ENCODE assay signal across 8 cellular contexts in genomic region chr18:72762505-72763122, GRCh38.
DNase-seq lines count a peak whose midpoint lies in the region; ATAC-seq, FAIRE-seq and TF ChIP-seq lines count a peak whose summit lies in the region.

No MANE protein-coding gene starts in this region.

- peak; percentile 73 for TF ChIP-seq CTCF in astrocyte (IDR thresholded peaks at IDR 0.05; ENCODE audit: insufficient read depth, low read depth, low read length)
- peak in 2 of 3 experiments; percentile 27 to 37 for TF ChIP-seq CTCF in vagina (IDR thresholded peaks at IDR 0.05)

- ATAC-seq in GM18873 (IDR thresholded peaks at IDR 0.05; ENCODE audit: low FRiP score, unreplicated experiment) (peak; percentile 74), HG03175 (IDR thresholded peaks at IDR 0.05; ENCODE audit: unreplicated experiment) (peak; percentile 85)

- H3K27me3 ChIP-seq in astrocyte (ENCODE audit: insufficient read depth, low read length) (no peaks in the 10 kb centered on the region), vagina (no peaks in the 10 kb centered on the region)

- H3K27ac ChIP-seq in astrocyte (ENCODE audit: low read depth, low read length) (no peak overlapping the region), vagina (no peak overlapping the region)

- H3K9me3 ChIP-seq in astrocyte (ENCODE audit: insufficient read depth, low read depth, low read length): no peaks in the 10 kb centered on the region
- no peaks in the 10 kb centered on the region for H3K9me3 ChIP-seq in vagina

- no peaks in the 10 kb centered on the region for H4K20me1 ChIP-seq in astrocyte (ENCODE audit: insufficient read depth, low read length)

- H3K27ac Mint-ChIP-seq in astrocyte (ENCODE audit: unreplicated experiment): no peak overlapping the region

- no peak overlapping the region for H3K4me2 ChIP-seq in astrocyte (ENCODE audit: low read length)

- H3K27me3 Mint-ChIP-seq in astrocyte (ENCODE audit: low read depth, unreplicated experiment): no peaks in the 10 kb centered on the region

- intact Hi-C loops in vagina (cut with DNase I): no loop called here

- H3K4me1 ChIP-seq in astrocyte (ENCODE audit: insufficient read depth, low read length) (no peaks in the 10 kb centered on the region), vagina (no peaks in the 10 kb centered on the region)

- FAIRE-seq in astrocyte (lab: Jason Lieb, UNC): peak; percentile 73

- no peaks in the 10 kb centered on the region for H3K79me2 ChIP-seq in astrocyte (ENCODE audit: insufficient read depth, low read length)

- H3K36me3 Mint-ChIP-seq in astrocyte (ENCODE audit: low read depth, unreplicated experiment): no peaks in the 10 kb centered on the region

- no peak overlapping the region for H3K4me3 Mint-ChIP-seq in astrocyte (ENCODE audit: unreplicated experiment)

- no peaks in the 10 kb centered on the region for H3K4me1 Mint-ChIP-seq in astrocyte (ENCODE audit: low read depth, unreplicated experiment)

- no peak overlapping the region for H3K9ac ChIP-seq in astrocyte (ENCODE audit: low read length)

- no peak overlapping the region for H2AFZ ChIP-seq in astrocyte (ENCODE audit: low read depth, low read length)

- H3K36me3 ChIP-seq in astrocyte (ENCODE audit: insufficient read depth, low read length): no peaks in the 10 kb centered on the region
- H3K36me3 ChIP-seq in vagina: no peaks in the 10 kb centered on the region

- H3K4me3 ChIP-seq in astrocyte (ENCODE audit: insufficient read depth, low read depth, low read length) (no peak overlapping the region), vagina (no peak overlapping the region)

- DNase-seq in CD1c-positive myeloid dendritic cell (ENCODE audit: extremely low spot score) (peak; percentile 43), NCI-H226 (peak; percentile 14), astrocyte (ENCODE audit: low read depth) (peak; percentile 35), inferior parietal cortex (ENCODE audit: extremely low spot score) (peak; percentile 90), vagina (ENCODE audit: extremely low spot score in 2 of 2) (no peak)
- no peak for DNase-seq in activated CD8-positive, alpha-beta memory T cell treated with anti-CD3 and anti-CD28 coated beads, Interleukin-2, amount 50 U/mL, for 48 hours

- H3K9me3 Mint-ChIP-seq in astrocyte (ENCODE audit: unreplicated experiment): peaks cover 3% of the 10 kb centered on the region

- no peak for TF ChIP-seq POLR2A in vagina (IDR thresholded peaks at IDR 0.05)

Comparison
In these comparisons a context has a peak if more than half of its experiments do, and no peak if none do; other contexts are left out.
1. DNase-seq: peak in CD1c-positive myeloid dendritic cell (single experiment), NCI-H226 (single experiment), astrocyte (single experiment) and inferior parietal cortex (single experiment); none in vagina (0 of 2) and activated CD8-positive, alpha-beta memory T cell treated with anti-CD3 and anti-CD28 coated beads, Interleukin-2, amount 50 U/mL, for 48 hours (single experiment).